In genomic region chr7:148590533-148590932, GRCh38 we compare ENCODE assay signal across 19 cellular contexts. TPM values are rescaled to one million over a fixed set of nuclear protein-coding genes. Genes with fewer than 3 reads are reported as not detected.
"Had no signal": no experiment of that assay in that cellular context is flagged by ENCODE, and none has a peak within 500 bp of the region (broad histone marks: within the 10 kb centered on the region; RNA-seq: fewer than 3 reads in every experiment).

A gene with protein sequence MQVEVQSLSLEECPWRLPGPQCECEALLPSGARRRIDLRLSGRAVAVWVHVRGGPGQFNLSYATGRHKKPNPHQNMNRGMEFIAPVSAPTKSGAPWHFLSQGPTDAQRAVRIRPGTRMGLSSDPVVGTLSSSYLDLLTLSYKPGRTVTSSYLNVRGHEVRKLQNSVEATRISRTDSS (plus strand): TSS chr7:148590766. CDS start chr7:148590926, 160 bp downstream.

- H3K4me3 Mint-ChIP-seq: activated T-helper 17 cell treated with anti-CD3 and anti-CD28 coated beads, Interleukin-2, amount 50 U/mL, for 72 hours; stimulated activated memory B cell treated with anti-CD40 and anti-IgM and Interleukin-4, amounts not matched to agents 10 μg/mL and 1 μg/mL and 100 μg/mL, for 72 hours had no signal

- H3K4me1 ChIP-seq: thyroid gland had no signal

- H3K36me3 ChIP-seq: thyroid gland had no signal

- ATAC-seq: activated T-helper 17 cell treated with anti-CD3 and anti-CD28 coated beads, Interleukin-2, amount 50 U/mL, for 72 hours; left cardiac atrium; stimulated activated memory B cell treated with anti-CD40 and anti-IgM and Interleukin-4, amounts not matched to agents 10 μg/mL and 1 μg/mL and 100 μg/mL, for 72 hours had no signal

- H3K36me3 Mint-ChIP-seq: stimulated activated memory B cell treated with anti-CD40 and anti-IgM and Interleukin-4, amounts not matched to agents 10 μg/mL and 1 μg/mL and 100 μg/mL, for 72 hours had no signal

- H3K27ac Mint-ChIP-seq: activated T-helper 17 cell treated with anti-CD3 and anti-CD28 coated beads, Interleukin-2, amount 50 U/mL, for 72 hours; stimulated activated memory B cell treated with anti-CD40 and anti-IgM and Interleukin-4, amounts not matched to agents 10 μg/mL and 1 μg/mL and 100 μg/mL, for 72 hours had no signal

- DNase-seq: activated CD4-positive, CD25-positive, alpha-beta regulatory T cell treated with anti-CD3 and anti-CD28 coated beads, Interleukin-2, amount 50 U/mL, for 72 hours; activated naive CD4-positive, alpha-beta T cell treated with Interleukin-2 at 50 U/mL for 16 hours; anterior cingulate cortex; effector memory CD4-positive, alpha-beta T cell; foreskin melanocyte; head of caudate nucleus; left cardiac atrium; midbrain; T-helper 9 cell; thyroid gland had no signal

- H3K27ac ChIP-seq: thyroid gland had no signal

- H3K9me3 Mint-ChIP-seq: activated T-helper 17 cell treated with anti-CD3 and anti-CD28 coated beads, Interleukin-2, amount 50 U/mL, for 72 hours; stimulated activated memory B cell treated with anti-CD40 and anti-IgM and Interleukin-4, amounts not matched to agents 10 μg/mL and 1 μg/mL and 100 μg/mL, for 72 hours had no signal

- H3K9me3 ChIP-seq: thyroid gland had no signal

- H3K4me3 ChIP-seq: lung, thyroid gland had no signal

- H3K4me1 Mint-ChIP-seq: activated T-helper 17 cell treated with anti-CD3 and anti-CD28 coated beads, Interleukin-2, amount 50 U/mL, for 72 hours; stimulated activated memory B cell treated with anti-CD40 and anti-IgM and Interleukin-4, amounts not matched to agents 10 μg/mL and 1 μg/mL and 100 μg/mL, for 72 hours had no signal

- H3K27me3 ChIP-seq: thyroid gland had no signal

RNA-seq across cellular contexts. Expression of the gene that starts here (rescaled TPM):
- total RNA-seq: activated CD8-positive, alpha-beta memory T cell treated with anti-CD3 and anti-CD28 coated beads for 36 hours; activated T-helper 17 cell treated with anti-CD3 and anti-CD28 coated beads, Interleukin-2, amount 50 U/mL, for 72 hours; fibroblast of lung; left cardiac atrium; lung; myocyte; osteocyte; thyroid gland; urinary bladder had no signal
- polyA plus RNA-seq: fibroblast of lung, lung, neural cell, urinary bladder had no signal
